Comparison of ENCODE assay signal across 10 cellular contexts in the genomic region with DNA sequence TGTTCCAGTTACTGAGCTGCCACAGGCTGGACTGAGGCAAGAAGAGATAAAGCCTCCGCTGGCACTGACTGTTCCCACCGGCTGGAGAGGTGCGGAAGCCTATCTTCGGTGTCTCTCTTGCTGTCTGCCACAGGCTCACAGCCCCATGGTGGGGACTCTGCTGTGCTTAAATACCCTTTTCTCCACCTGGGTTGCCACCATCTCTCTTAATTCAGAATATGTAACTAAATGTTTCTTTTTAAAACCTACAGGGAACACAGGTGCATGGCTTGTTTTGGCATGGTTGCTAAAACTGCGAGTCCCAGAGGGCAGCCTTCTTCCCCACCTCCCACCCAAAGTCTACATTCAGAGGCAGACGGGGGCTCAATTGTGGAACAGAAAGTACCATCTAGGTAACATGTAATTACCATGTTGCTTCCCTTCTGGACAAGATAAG.
DNase-seq lines count a peak whose midpoint lies in the region; ATAC-seq and TF ChIP-seq lines count a peak whose summit lies in the region.
"Had no signal": no experiment of that assay in that cellular context is flagged by ENCODE, and none has a peak within 500 bp of the region (broad histone marks: within the 10 kb centered on the region; RNA-seq: fewer than 3 reads in every experiment).

No MANE protein-coding gene starts in this region.

- no peak for TF ChIP-seq CTCF in GM10266 (IDR thresholded peaks at IDR 0.05; ENCODE audit: control insufficient read depth, insufficient read depth, low read depth, missing control alignments)

- DNase-seq in germinal center (ENCODE audit: low spot score) (peak; percentile 72), inferior parietal cortex (ENCODE audit: extremely low spot score) (no peak), GM10266 (ENCODE audit: extremely low spot score) (no peak), UCSD-AML1 (lab: John Stamatoyannopoulos, UW; ENCODE audit: unreplicated experiment) (no peak)
- DNase-seq in stimulated activated naive CD4-positive, alpha-beta T cell treated with Interleukin-2 at 50 U/mL for 16 hours (lab: John Stamatoyannopoulos, UW) = no peak
- DNase-seq: amniotic stem cell, NCI-H187 treated with DMSO at 0.1 percent for 48 hours had no signal

- ATAC-seq in GM18519 (IDR thresholded peaks at IDR 0.05; ENCODE audit: low FRiP score, unreplicated experiment) (peak; percentile 55), GM21367 (IDR thresholded peaks at IDR 0.05; ENCODE audit: unreplicated experiment) (peak; percentile 50), HG03064 (IDR thresholded peaks at IDR 0.05; ENCODE audit: low read depth, unreplicated experiment) (peak; percentile 69)
